8 cellular contexts compared by ENCODE assay signal in genomic region chr14:24006497-24006871, GRCh38. TPM values are rescaled to one million over a fixed set of nuclear protein-coding genes. Genes with fewer than 3 reads are reported as not detected.
DNase-seq lines count a peak whose midpoint lies in the region; ATAC-seq and TF ChIP-seq lines count a peak whose summit lies in the region.
"Not testable (repeated sequence)": the region's sequence is repeated elsewhere in the genome, so short reads cannot be mapped to it uniquely, and the experiment has no call there.

No MANE protein-coding gene starts in this region.

- not testable (repeated sequence) for DNase-seq in AG09309 (ENCODE audit: low read depth); Karpas-422; activated CD8-positive, alpha-beta T cell treated with anti-CD3 and anti-CD28 coated beads, Interleukin-2, amount 10 ng/mL, durations not matched to agents 7 days and 5 days; epithelial cell of proximal tubule (ENCODE audit: low read depth); memory B cell (ENCODE audit: low spot score in 2 of 2); spleen

- not testable (repeated sequence) for H3K27ac Mint-ChIP-seq in activated CD8-positive, alpha-beta T cell treated with anti-CD3 and anti-CD28 coated beads, Interleukin-2, amount 10 ng/mL, durations not matched to agents 7 days and 5 days; memory B cell

- H3K27me3 ChIP-seq in Karpas-422 (ENCODE audit: low read length); spleen (replicated peaks in 1 of 7): not testable (repeated sequence)

- peaks cover 14% of the 10 kb centered on the region for H3K36me3 Mint-ChIP-seq in activated CD8-positive, alpha-beta T cell treated with anti-CD3 and anti-CD28 coated beads, Interleukin-2, amount 10 ng/mL, durations not matched to agents 7 days and 5 days (ENCODE audit: low read depth)
- H3K36me3 Mint-ChIP-seq in memory B cell = not testable (repeated sequence)

- H3K4me2 ChIP-seq in Karpas-422 (ENCODE audit: low read depth, low read length, poor library complexity, severe bottlenecking) = peak overlapping the region; percentile 85

- H4K20me1 ChIP-seq in Karpas-422 (ENCODE audit: insufficient read depth, low read depth, low read length) = not testable (repeated sequence)

- H3K79me2 ChIP-seq in Karpas-422 (ENCODE audit: low read length) = peaks cover 16% of the 10 kb centered on the region

- peaks cover 36% of the 10 kb centered on the region for H3K4me1 Mint-ChIP-seq in activated CD8-positive, alpha-beta T cell treated with anti-CD3 and anti-CD28 coated beads, Interleukin-2, amount 10 ng/mL, durations not matched to agents 7 days and 5 days (ENCODE audit: low read depth)
- peaks cover 25% of the 10 kb centered on the region for H3K4me1 Mint-ChIP-seq in memory B cell

- H3K4me3 ChIP-seq in AG09309 (ENCODE audit: control insufficient read depth, low read depth, low read length) (peak overlapping the region; percentile 29), Karpas-422 (ENCODE audit: low read length) (peak overlapping the region; percentile 83), epithelial cell of proximal tubule (ENCODE audit: low read depth, low read length) (peak overlapping the region; percentile 48), spleen (peak overlapping the region in 7 of 8 donors; percentile 32 to 65 (median 46))

- not testable (repeated sequence) for H3K27me3 Mint-ChIP-seq in activated CD8-positive, alpha-beta T cell treated with anti-CD3 and anti-CD28 coated beads, Interleukin-2, amount 10 ng/mL, durations not matched to agents 7 days and 5 days (ENCODE audit: low read depth); memory B cell

- not testable (repeated sequence) for H3K9me3 Mint-ChIP-seq in activated CD8-positive, alpha-beta T cell treated with anti-CD3 and anti-CD28 coated beads, Interleukin-2, amount 10 ng/mL, durations not matched to agents 7 days and 5 days (ENCODE audit: insufficient read depth); memory B cell

- POLR2A ChIA-PET in activated CD8-positive, alpha-beta T cell treated with anti-CD3 and anti-CD28 coated beads, Interleukin-2, amount 10 ng/mL, durations not matched to agents 7 days and 5 days (lab: Charles Lee) = not testable (repeated sequence)

- not testable (repeated sequence) for TF ChIP-seq POLR2A in spleen (IDR thresholded peaks at IDR 0.05)

- H2AFZ ChIP-seq in Karpas-422 (ENCODE audit: low read length) = not testable (repeated sequence)

- peak; percentile 32 for ATAC-seq in GM18907 (IDR thresholded peaks at IDR 0.05; ENCODE audit: unreplicated experiment)
- ATAC-seq in HG02642 (IDR thresholded peaks at IDR 0.05; ENCODE audit: poor library complexity, unreplicated experiment) = peak; percentile 46
- ATAC-seq in activated CD8-positive, alpha-beta T cell treated with anti-CD3 and anti-CD28 coated beads, Interleukin-2, amount 10 ng/mL, durations not matched to agents 7 days and 5 days = peak; percentile 47
- peak; percentile 37 for ATAC-seq in memory B cell (ENCODE audit: low read depth)

- peak overlapping the region; percentile 91 for H3K9ac ChIP-seq in Karpas-422 (ENCODE audit: low read length)

- peak overlapping the region; percentile 73; the same call in 1 of the 2 replicates for H3K27ac ChIP-seq in Karpas-422 (ENCODE audit: low read length)
- peak overlapping the region in 6 of 8 donors; percentile 61 to 80 (median 64) for H3K27ac ChIP-seq in spleen

- 0 to 7% (median 0%) methylated on average over 3 to 9 of the region's 18 CpGs for WGBS in spleen, 5 donors

- not testable (repeated sequence) for H3K9me3 ChIP-seq in Karpas-422 (ENCODE audit: low read length); spleen

- H3K4me3 Mint-ChIP-seq in activated CD8-positive, alpha-beta T cell treated with anti-CD3 and anti-CD28 coated beads, Interleukin-2, amount 10 ng/mL, durations not matched to agents 7 days and 5 days = peak overlapping the region; percentile 50
- H3K4me3 Mint-ChIP-seq in memory B cell = peak overlapping the region; percentile 21

- TF ChIP-seq CTCF in AG09309 (IDR thresholded peaks at IDR 0.05; ENCODE audit: control insufficient read depth, insufficient read depth, low read depth, low read length, missing control alignments); epithelial cell of proximal tubule (conservative IDR thresholded peaks at IDR 0.05; ENCODE audit: low read depth, low read length); spleen (IDR thresholded peaks at IDR 0.05 in 8 of 11, conservative IDR thresholded peaks at IDR 0.05 in 3 of 11): not testable (repeated sequence)

- CTCF ChIA-PET in activated CD8-positive, alpha-beta T cell treated with anti-CD3 and anti-CD28 coated beads, Interleukin-2, amount 10 ng/mL, durations not matched to agents 7 days and 5 days (lab: Charles Lee) = not testable (repeated sequence)

- H3K9me2 ChIP-seq in Karpas-422 (replicated peaks; ENCODE audit: insufficient read depth, low read length) = not testable (repeated sequence)

- intact Hi-C loops in spleen (cut with DNase I; ENCODE audit: low total_unique reads) = not testable (repeated sequence)

- H3K36me3 ChIP-seq in Karpas-422 (ENCODE audit: insufficient read depth, low read length); spleen: not testable (repeated sequence)

- H3K4me1 ChIP-seq in Karpas-422 (ENCODE audit: low read length) (peaks cover 39% of the 10 kb centered on the region), spleen (peaks cover 0 to 22% (median 0%) of the 10 kb centered on the region in 6 donors)

RNA-seq across cellular contexts. Expression of gene DHRS4L2, which starts 17.8 kb away (rescaled TPM):
- 53.7 and 66.1 TPM in 2 replicates for total RNA-seq in Karpas-422 (2014; rRNA removed; shearing (Covaris generic); ENCODE audit: low replicate concordance)
- 10 to 100 TPM; 17.7 to 19.1 TPM for total RNA-seq in activated CD8-positive, alpha-beta T cell treated with anti-CD3 and anti-CD28 coated beads, Interleukin-2, amount 10 ng/mL, durations not matched to agents 7 days and 5 days
- total RNA-seq in epithelial cell of proximal tubule (13.6 and 14.8 TPM in 2 replicates), spleen (10 to 100 TPM in 6 of 7 donors, 1 to 10 TPM in 1; 9.2 to 32.5 (median 19.9) TPM)
- 10 to 100 TPM; 31.3 to 54.4 (median 42.7) TPM for polyA plus RNA-seq in spleen

RNA-seq across cellular contexts. Expression of gene CARMIL3, which starts 45.3 kb away (rescaled TPM):
- total RNA-seq in Karpas-422 (2014; rRNA removed; shearing (Covaris generic); ENCODE audit: low replicate concordance) = 58.4 and 110 TPM in 2 replicates
- total RNA-seq in activated CD8-positive, alpha-beta T cell treated with anti-CD3 and anti-CD28 coated beads, Interleukin-2, amount 10 ng/mL, durations not matched to agents 7 days and 5 days = under 1 TPM; 0.86 to 0.95 TPM
- total RNA-seq in epithelial cell of proximal tubule = 0.07 TPM in 1 of 2 replicates, not detected in the other
- 1 to 10 TPM in 6 of 7 donors, under 1 TPM in 1; 0.44 to 3.2 (median 1.5) TPM for total RNA-seq in spleen
- polyA plus RNA-seq in spleen = 1 to 10 TPM in 2 of 3 donors, under 1 TPM in 1; 0.39 to 1.8 (median 1.0) TPM

RNA-seq across cellular contexts. Expression of gene DHRS4, which starts 52.9 kb away (rescaled TPM):
- total RNA-seq in Karpas-422 (2014; rRNA removed; shearing (Covaris generic); ENCODE audit: low replicate concordance) = 63.8 and 175 TPM in 2 replicates
- 10 to 100 TPM; 18.3 to 19.4 TPM for total RNA-seq in activated CD8-positive, alpha-beta T cell treated with anti-CD3 and anti-CD28 coated beads, Interleukin-2, amount 10 ng/mL, durations not matched to agents 7 days and 5 days
- 33.1 and 43.7 TPM in 2 replicates for total RNA-seq in epithelial cell of proximal tubule
- total RNA-seq in spleen = 10 to 100 TPM; 15.5 to 31.8 (median 23.2) TPM
- 10 to 100 TPM; 31.6 to 59.9 (median 38.5) TPM for polyA plus RNA-seq in spleen

Comparison
In these comparisons a context has a peak if more than half of its experiments do, and no peak if none do; other contexts are left out.
1. H3K4me3 ChIP-seq: peak in every context shown above with its lines; median percentile 83 in Karpas-422; 48 in epithelial cell of proximal tubule; 46 in spleen; 29 in AG09309.
2. RNA of gene CARMIL3, which starts 45.3 kb away (total RNA-seq): 58.4 to 110 TPM in Karpas-422; 0.44 to 3.2 TPM in spleen, 0.86 to 0.95 TPM in activated CD8-positive, alpha-beta T cell treated with anti-CD3 and anti-CD28 coated beads, Interleukin-2, amount 10 ng/mL, durations not matched to agents 7 days and 5 days and 0.07 TPM in epithelial cell of proximal tubule; every median in the first group is over 10 times any median in the second.
3. Peak in every context shown above with its lines, with median percentiles within 50 percentile points of each other: ATAC-seq.